Comparison of ENCODE assay signal across 12 cellular contexts in genomic region chr6:132392792-132393191, GRCh38. TPM values are rescaled to one million over a fixed set of nuclear protein-coding genes. Genes with fewer than 3 reads are reported as not detected.
A peak's percentile ranks its signal among the peaks of the same experiment; 100 is the strongest.
DNase-seq lines count a peak whose midpoint lies in the region; ATAC-seq, FAIRE-seq and TF ChIP-seq lines count a peak whose summit lies in the region.
"Had no signal": no experiment of that assay in that cellular context is flagged by ENCODE, and none has a peak within 500 bp of the region (broad histone marks: within the 10 kb centered on the region; RNA-seq: fewer than 3 reads in every experiment).

No MANE protein-coding gene starts in this region.

- no peaks in the 10 kb centered on the region for H3K4me1 ChIP-seq in effector memory CD4-positive, alpha-beta T cell (ENCODE audit: control insufficient read depth, insufficient read depth, low read length, poor library complexity, severe bottlenecking)

- no peak overlapping the region for H3K27ac Mint-ChIP-seq in WTC11
- H3K27ac Mint-ChIP-seq: activated T-cell treated with anti-CD3 and anti-CD28 coated beads, Interleukin-2, amount 50 U/mL, for 72 hours; CD4-positive, alpha-beta T cell had no signal

- H3K9me3 ChIP-seq in effector memory CD4-positive, alpha-beta T cell (ENCODE audit: control insufficient read depth, low read length): no peaks in the 10 kb centered on the region

- in situ Hi-C loops in ACHN (cut with HindIII; ENCODE audit: low pct_ligation_motif_present, low pct_unique_long_range_greater_than_20kb, low sequenced_read_pairs): no loop called here

- H3K36me3 Mint-ChIP-seq in WTC11: no peaks in the 10 kb centered on the region; the same call in 1 of the 2 replicates

- POLR2A ChIA-PET in WTC11 (lab: Charles Lee): interaction anchor here (0.6 kb wide), 1 partner anchor 1187 kb away, joined by 3 read pairs; no protein-coding TSS in a partner anchor

- H3K27me3 Mint-ChIP-seq in WTC11 (ENCODE audit: low read depth): peaks cover 19% of the 10 kb centered on the region

- H3K4me3 ChIP-seq in effector memory CD4-positive, alpha-beta T cell (ENCODE audit: insufficient read depth, low read depth, low read length, poor library complexity, severe bottlenecking): no peak overlapping the region
- H3K4me3 ChIP-seq: mucosa of descending colon had no signal

- CTCF ChIA-PET in WTC11 (lab: Charles Lee): interaction anchor here (0.7 to 2.5 kb wide), 14 partner anchors 10 to 406 kb away, joined by 3 to 38 read pairs (median 4); partner anchors contain the start of gene SLC18B1

- ATAC-seq in WTC11 (peak; percentile 84), HG03571 (IDR thresholded peaks at IDR 0.05; ENCODE audit: unreplicated experiment) (no peak)
- ATAC-seq: activated T-cell treated with anti-CD3 and anti-CD28 coated beads, Interleukin-2, amount 50 U/mL, for 72 hours; mucosa of descending colon had no signal

- H3K27ac ChIP-seq in effector memory CD4-positive, alpha-beta T cell (ENCODE audit: insufficient read depth, low read length, poor library complexity, severe bottlenecking): no peak overlapping the region

- H3K4me3 Mint-ChIP-seq in WTC11: no peak overlapping the region
- H3K4me3 Mint-ChIP-seq: activated T-cell treated with anti-CD3 and anti-CD28 coated beads, Interleukin-2, amount 50 U/mL, for 72 hours; CD4-positive, alpha-beta T cell had no signal

- peaks cover 20% of the 10 kb centered on the region for H3K4me1 Mint-ChIP-seq in WTC11

- H3K36me3 ChIP-seq in effector memory CD4-positive, alpha-beta T cell (ENCODE audit: control insufficient read depth, insufficient read depth, low read length): no peaks in the 10 kb centered on the region

- H3K27me3 ChIP-seq in effector memory CD4-positive, alpha-beta T cell (replicated peaks; ENCODE audit: control insufficient read depth, insufficient read depth, low read length, poor library complexity, severe bottlenecking): no peaks in the 10 kb centered on the region

- DNase-seq in ACHN (peak; percentile 71), HCEC 1CT (peak; percentile 41), WTC11 (ENCODE audit: low spot score) (no peak), iris pigment epithelial cell (ENCODE audit: low read depth) (peak; percentile 27), NCI-H2029 (lab: John Stamatoyannopoulos, UW) (no peak), GM12891 (ENCODE audit: insufficient read length, low spot score) (no peak)
- no peak for DNase-seq in effector memory CD4-positive, alpha-beta T cell
- DNase-seq: activated T-cell treated with anti-CD3 and anti-CD28 coated beads, Interleukin-2, amount 50 U/mL, for 72 hours; CD4-positive, alpha-beta T cell; stimulated activated CD4-positive, alpha-beta T cell treated with anti-CD3 and anti-CD28 coated beads, Interleukin-2, amount 100 ng/mL, for 48 hours had no signal

- H3K9me3 Mint-ChIP-seq in WTC11: peaks cover 18% of the 10 kb centered on the region

- no peak for FAIRE-seq in GM12891 (lab: Jason Lieb, UNC)

- no peak for TF ChIP-seq CTCF in WTC11 (IDR thresholded peaks at IDR 0.05)

- no peak for TF ChIP-seq POLR2A in GM12891 (IDR thresholded peaks at IDR 0.05; ENCODE audit: low read depth, low read length)

TF ChIP-seq in WTC11, 78 proteins besides CTCF, POLR2A, EP300 and RAD21 (continues in another document):
- no peak for TF ChIP-seq TEAD1 (CRISPR knock-in tag; IDR thresholded peaks at IDR 0.05)
- no peak for TF ChIP-seq MXD4 (CRISPR knock-in tag; IDR thresholded peaks at IDR 0.05; ENCODE audit: borderline replicate concordance)
- TF ChIP-seq, protein P1, sequence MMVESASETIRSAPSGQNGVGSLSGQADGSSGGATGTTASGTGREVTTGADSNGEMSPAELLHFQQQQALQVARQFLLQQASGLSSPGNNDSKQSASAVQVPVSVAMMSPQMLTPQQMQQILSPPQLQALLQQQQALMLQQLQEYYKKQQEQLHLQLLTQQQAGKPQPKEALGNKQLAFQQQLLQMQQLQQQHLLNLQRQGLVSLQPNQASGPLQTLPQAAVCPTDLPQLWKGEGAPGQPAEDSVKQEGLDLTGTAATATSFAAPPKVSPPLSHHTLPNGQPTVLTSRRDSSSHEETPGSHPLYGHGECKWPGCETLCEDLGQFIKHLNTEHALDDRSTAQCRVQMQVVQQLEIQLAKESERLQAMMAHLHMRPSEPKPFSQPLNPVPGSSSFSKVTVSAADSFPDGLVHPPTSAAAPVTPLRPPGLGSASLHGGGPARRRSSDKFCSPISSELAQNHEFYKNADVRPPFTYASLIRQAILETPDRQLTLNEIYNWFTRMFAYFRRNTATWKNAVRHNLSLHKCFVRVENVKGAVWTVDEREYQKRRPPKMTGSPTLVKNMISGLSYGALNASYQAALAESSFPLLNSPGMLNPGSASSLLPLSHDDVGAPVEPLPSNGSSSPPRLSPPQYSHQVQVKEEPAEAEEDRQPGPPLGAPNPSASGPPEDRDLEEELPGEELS (CRISPR knock-in tag; IDR thresholded peaks at IDR 0.05): no peak
- TF ChIP-seq GABPB1 (CRISPR knock-in tag; IDR thresholded peaks at IDR 0.05): no peak
- TF ChIP-seq KAT7 (CRISPR knock-in tag; IDR thresholded peaks at IDR 0.05; ENCODE audit: borderline replicate concordance): no peak

TF ChIP-seq in GM12891, 5 proteins besides CTCF, POLR2A, EP300 and RAD21:
- TF ChIP-seq PAX5 (IDR thresholded peaks at IDR 0.05; ENCODE audit: insufficient read depth, low read length, severe bottlenecking) (no peak), POU2F2 (IDR thresholded peaks at IDR 0.05; ENCODE audit: low read depth, low read length) (no peak), POLR2AphosphoS5 (IDR thresholded peaks at IDR 0.05; ENCODE audit: low read depth, low read length) (no peak), TAF1 (IDR thresholded peaks at IDR 0.05; ENCODE audit: low read depth, low read length) (no peak), SPI1 (IDR thresholded peaks at IDR 0.05; ENCODE audit: low read depth, low read length) (no peak)

RNA-seq across cellular contexts. Expression of gene MOXD1, which starts 8.5 kb away (rescaled TPM):
- 1.7 to 2.4 TPM (median 2.3 TPM) in 3 replicates for total RNA-seq in WTC11 (2021)
- polyA plus RNA-seq in GM12891 (2012; ENCODE audit: low read depth, missing spikeins): 5.2 TPM
- total RNA-seq: activated T-cell treated with anti-CD3 and anti-CD28 coated beads, Interleukin-2, amount 50 U/mL, for 72 hours; CD4-positive, alpha-beta T cell had no signal

Comparison
In these comparisons a context has a peak if more than half of its experiments do, and no peak if none do; other contexts are left out.
1. DNase-seq: peak in ACHN (single experiment), HCEC 1CT (single experiment) and iris pigment epithelial cell (single experiment); none in WTC11 (single experiment), NCI-H2029 (single experiment), effector memory CD4-positive, alpha-beta T cell (0 of 3) and GM12891 (single experiment).